25 cellular contexts compared by ENCODE assay signal in genomic region chr1:47688161-47688560, GRCh38.
DNase-seq lines count a peak whose midpoint lies in the region; ATAC-seq and TF ChIP-seq lines count a peak whose summit lies in the region.
"Had no signal": no experiment of that assay in that cellular context is flagged by ENCODE, and none has a peak within 500 bp of the region (broad histone marks: within the 10 kb centered on the region; RNA-seq: fewer than 3 reads in every experiment).

No MANE protein-coding gene starts in this region.

- TF ChIP-seq CTCF in endodermal cell (conservative IDR thresholded peaks at IDR 0.05) (no peak), neural progenitor cell (IDR thresholded peaks at IDR 0.05) (no peak), upper lobe of right lung (IDR thresholded peaks at IDR 0.05) (no peak), Calu3 (IDR thresholded peaks at IDR 0.05; ENCODE audit: unreplicated experiment) (no peak)

- H3K4me3 ChIP-seq in SJCRH30 (peak overlapping the region; percentile 53), endodermal cell (ENCODE audit: low read length) (no peak overlapping the region), neural progenitor cell (no peak overlapping the region), upper lobe of right lung (no peak overlapping the region)
- H3K4me3 ChIP-seq: lung, Peyer's patch, SK-N-MC, thoracic aorta had no signal

- H3K27me3 ChIP-seq in SJCRH30 (no peaks in the 10 kb centered on the region), endodermal cell (ENCODE audit: control insufficient read depth, insufficient read depth, low read length, poor library complexity, severe bottlenecking) (no peaks in the 10 kb centered on the region), neural progenitor cell (no peaks in the 10 kb centered on the region), upper lobe of right lung (peaks cover 9% of the 10 kb centered on the region)
- H3K27me3 ChIP-seq: Peyer's patch had no signal

- no peaks in the 10 kb centered on the region for H3K79me2 ChIP-seq in neural progenitor cell (ENCODE audit: low read depth)

- intact Hi-C loops in upper lobe of right lung (cut with DNase I): no loop called here
- intact Hi-C loops in posterior cingulate gyrus (cut with DNase I): no loop called here
- intact Hi-C loops in Calu3 (cut with micrococcal nuclease; ENCODE audit: unreplicated experiment): no loop called here

- peak overlapping the region; percentile 86 for H3K27ac ChIP-seq in SJCRH30
- H3K27ac ChIP-seq in endodermal cell (ENCODE audit: low read depth, low read length): no peak overlapping the region
- H3K27ac ChIP-seq in neural progenitor cell: no peak overlapping the region
- no peak overlapping the region for H3K27ac ChIP-seq in upper lobe of right lung
- H3K27ac ChIP-seq: Peyer's patch, SK-N-MC, thoracic aorta had no signal

- no peaks in the 10 kb centered on the region for H4K20me1 ChIP-seq in neural progenitor cell (ENCODE audit: low read depth)

- H3K4me1 ChIP-seq in SJCRH30: peaks cover 59% of the 10 kb centered on the region
- peaks cover 16% of the 10 kb centered on the region for H3K4me1 ChIP-seq in endodermal cell (ENCODE audit: control insufficient read depth, insufficient read depth, low read length)
- H3K4me1 ChIP-seq in neural progenitor cell: peaks cover 75% of the 10 kb centered on the region
- H3K4me1 ChIP-seq in upper lobe of right lung: no peaks in the 10 kb centered on the region
- H3K4me1 ChIP-seq: Peyer's patch had no signal

- peak overlapping the region; percentile 43 for H3K4me2 ChIP-seq in neural progenitor cell

- H3K4me1 Mint-ChIP-seq in endodermal cell (peaks cover 33% of the 10 kb centered on the region), neural progenitor cell (peaks cover 40% of the 10 kb centered on the region), Calu3 (ENCODE audit: low read depth, unreplicated experiment) (peaks cover 10% of the 10 kb centered on the region)
- H3K4me1 Mint-ChIP-seq: activated CD4-positive, alpha-beta T cell treated with anti-CD3 and anti-CD28 coated beads for 36 hours; CD4-positive, CD25-positive, alpha-beta regulatory T cell; stimulated activated naive B cell treated with anti-CD40 and anti-IgM and Interleukin-4, amounts not matched to agents 10 μg/mL and 1 μg/mL and 100 μg/mL, for 72 hours; T-helper 17 cell had no signal

- no peak overlapping the region for H3K9ac ChIP-seq in endodermal cell (ENCODE audit: extremely low read depth, low read length, poor library complexity, severe bottlenecking)
- no peak overlapping the region for H3K9ac ChIP-seq in neural progenitor cell

- 85 to 92% methylated on average over 12 to 15 of the region's 15 CpGs for WGBS in endodermal cell (ENCODE audit: insufficient coverage in 1 of 2, insufficient read length in 1 of 2), 2 experiments

- peaks cover 48% of the 10 kb centered on the region for H3F3A ChIP-seq in neural progenitor cell (ENCODE audit: low read depth)

- H3K36me3 ChIP-seq in SJCRH30 (no peaks in the 10 kb centered on the region), endodermal cell (ENCODE audit: control insufficient read depth, insufficient read depth, low read length) (no peaks in the 10 kb centered on the region), neural progenitor cell (no peaks in the 10 kb centered on the region), upper lobe of right lung (no peaks in the 10 kb centered on the region)
- H3K36me3 ChIP-seq: Peyer's patch, thoracic aorta had no signal

- no peak for ATAC-seq in upper lobe of right lung
- ATAC-seq: activated CD4-positive, alpha-beta T cell treated with anti-CD3 and anti-CD28 coated beads for 36 hours; stimulated activated naive B cell treated with anti-CD40 and anti-IgM and Interleukin-4, amounts not matched to agents 10 μg/mL and 1 μg/mL and 100 μg/mL, for 72 hours; T-helper 17 cell had no signal

- no peak overlapping the region for H3K4me3 Mint-ChIP-seq in endodermal cell
- no peak overlapping the region for H3K4me3 Mint-ChIP-seq in neural progenitor cell
- no peak overlapping the region for H3K4me3 Mint-ChIP-seq in Calu3 (ENCODE audit: low read depth, unreplicated experiment)
- H3K4me3 Mint-ChIP-seq: activated CD4-positive, alpha-beta T cell treated with anti-CD3 and anti-CD28 coated beads for 36 hours; CD4-positive, CD25-positive, alpha-beta regulatory T cell; stimulated activated naive B cell treated with anti-CD40 and anti-IgM and Interleukin-4, amounts not matched to agents 10 μg/mL and 1 μg/mL and 100 μg/mL, for 72 hours; T-helper 17 cell had no signal

- H3K36me3 Mint-ChIP-seq in endodermal cell (ENCODE audit: low read depth): no peaks in the 10 kb centered on the region
- H3K36me3 Mint-ChIP-seq in neural progenitor cell: no peaks in the 10 kb centered on the region
- no peaks in the 10 kb centered on the region for H3K36me3 Mint-ChIP-seq in Calu3 (ENCODE audit: insufficient read depth, unreplicated experiment)
- H3K36me3 Mint-ChIP-seq: CD4-positive, CD25-positive, alpha-beta regulatory T cell; stimulated activated naive B cell treated with anti-CD40 and anti-IgM and Interleukin-4, amounts not matched to agents 10 μg/mL and 1 μg/mL and 100 μg/mL, for 72 hours had no signal

- CTCF ChIA-PET in Calu3 (lab: Charles Lee): no interaction called here

- H3K9me3 Mint-ChIP-seq in endodermal cell (no peaks in the 10 kb centered on the region), neural progenitor cell (no peaks in the 10 kb centered on the region), Calu3 (ENCODE audit: low read depth, unreplicated experiment) (no peaks in the 10 kb centered on the region)

- BruUV-seq in Calu3 (replicated peaks; lab: Mats Ljungman, UMichigan): no TSS peak

- DNase-seq in SJCRH30 (peak; percentile 57 to 65), endodermal cell (peak; percentile 56), neural progenitor cell (ENCODE audit: low spot score) (no peak), upper lobe of right lung (peak; percentile 54), posterior cingulate gyrus (no peak), NCI-H187 (lab: John Stamatoyannopoulos, UW) (no peak), Calu3 (no peak)
- DNase-seq: activated CD4-positive, alpha-beta T cell treated with anti-CD3 and anti-CD28 coated beads for 36 hours; activated naive CD4-positive, alpha-beta T cell treated with anti-CD3 and anti-CD28 coated beads, Interleukin-2, amount 50 U/mL, for 16 hours; CD4-positive, CD25-positive, alpha-beta regulatory T cell; dermis blood vessel endothelial cell; DMS 273 treated with DMSO at 0.1 percent for 48 hours; KBM-7; MM.1S; NCI-H1417 treated with DMSO at 0.1 percent for 48 hours; NCI-H446; NK-92 treated with Interleukin-12 subunit alpha and Interleukin-12 subunit beta, amount 100 ng/mL, for 24 hours; Peyer's patch; stimulated activated CD4-positive, alpha-beta T cell treated with anti-CD3 and anti-CD28 coated beads, Interleukin-12 subunit alpha, Interleukin-12 subunit beta, amount 100 ng/mL, for 4 hours; stimulated activated CD4-positive, alpha-beta T cell treated with anti-CD3 and anti-CD28 coated beads, Interleukin-4, amount 100 ng/mL, for 24 hours; stimulated activated naive B cell treated with anti-CD40 and anti-IgM and Interleukin-4, amounts not matched to agents 10 μg/mL and 1 μg/mL and 100 μg/mL, for 72 hours; T-helper 17 cell had no signal

- peak overlapping the region; percentile 79 for H2AFZ ChIP-seq in neural progenitor cell (replicated peaks)

- H3K27ac Mint-ChIP-seq in endodermal cell (peak overlapping the region; percentile 76), neural progenitor cell (no peak overlapping the region), Calu3 (ENCODE audit: unreplicated experiment) (no peak overlapping the region)
- H3K27ac Mint-ChIP-seq: activated CD4-positive, alpha-beta T cell treated with anti-CD3 and anti-CD28 coated beads for 36 hours; CD4-positive, CD25-positive, alpha-beta regulatory T cell; stimulated activated naive B cell treated with anti-CD40 and anti-IgM and Interleukin-4, amounts not matched to agents 10 μg/mL and 1 μg/mL and 100 μg/mL, for 72 hours; T-helper 17 cell had no signal

- H3K9me3 ChIP-seq in SJCRH30 (replicated peaks) (no peaks in the 10 kb centered on the region), endodermal cell (ENCODE audit: control insufficient read depth, low read length) (no peaks in the 10 kb centered on the region), neural progenitor cell (ENCODE audit: low read depth) (no peaks in the 10 kb centered on the region), upper lobe of right lung (no peaks in the 10 kb centered on the region)
- H3K9me3 ChIP-seq: Peyer's patch, thoracic aorta had no signal

- H3K27me3 Mint-ChIP-seq in endodermal cell (ENCODE audit: insufficient read depth) (no peaks in the 10 kb centered on the region), neural progenitor cell (ENCODE audit: insufficient read depth, low read depth) (peaks cover 17% of the 10 kb centered on the region), Calu3 (ENCODE audit: unreplicated experiment) (no peaks in the 10 kb centered on the region)

Comparison
In these comparisons a context has a peak if more than half of its experiments do, and no peak if none do; other contexts are left out.
1. DNase-seq: peak in SJCRH30 (2 of 2), endodermal cell (single experiment) and upper lobe of right lung (single experiment); none in neural progenitor cell (single experiment), posterior cingulate gyrus (0 of 10), NCI-H187 (0 of 2) and Calu3 (single experiment).